7 cellular contexts compared by ENCODE assay signal in the genomic region with DNA sequence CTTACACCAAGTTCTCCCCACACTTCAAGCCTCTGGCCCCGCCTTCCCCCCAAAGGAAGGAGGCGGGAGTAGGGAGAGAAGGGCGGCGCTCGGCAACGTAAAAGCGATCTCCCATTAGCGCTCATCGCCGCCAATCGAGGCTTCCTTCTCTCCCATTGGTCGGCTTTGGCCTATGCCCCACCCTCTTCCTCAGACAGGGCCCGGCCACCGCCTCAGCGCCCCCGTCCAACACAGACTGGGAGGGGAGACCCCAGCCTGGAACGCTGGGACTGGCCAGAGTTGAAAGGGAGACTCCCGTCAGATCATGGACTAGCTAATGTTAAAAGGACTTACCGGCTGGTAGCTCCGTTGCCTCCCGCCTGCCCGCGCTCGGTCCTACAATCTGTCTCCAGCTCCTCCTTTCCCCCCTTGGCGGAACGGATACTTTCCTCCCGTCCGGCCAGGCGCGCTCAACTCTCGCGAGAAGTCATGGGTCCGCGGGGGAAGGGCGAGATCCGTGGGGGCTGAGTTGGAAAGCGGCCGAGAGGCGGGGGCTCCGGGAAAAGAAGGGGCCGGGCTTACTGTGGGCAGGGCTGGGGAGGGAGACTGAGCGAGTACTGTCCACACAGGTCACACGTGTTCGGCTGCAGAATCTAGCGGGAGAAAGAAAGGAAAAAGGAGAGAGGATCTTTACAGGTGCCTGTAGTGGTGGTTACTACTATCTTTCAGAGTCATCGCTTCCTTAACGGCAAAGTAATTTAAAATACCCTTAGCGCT. TPM values are rescaled to one million over a fixed set of nuclear protein-coding genes. Genes with fewer than 3 reads are reported as not detected.
DNase-seq lines count a peak whose midpoint lies in the region; ATAC-seq and TF ChIP-seq lines count a peak whose summit lies in the region.

A gene (minus strand): TSS at position 437 of the 756 bp plus-strand sequence. CDS start 25,382 bp downstream, outside the sequence.

- no peaks in the 10 kb centered on the region for H3K9me2 ChIP-seq in hepatocyte (replicated peaks; ENCODE audit: insufficient read depth)

- DNase-seq in NCI-H2081 (lab: John Stamatoyannopoulos, UW) (peak; percentile 97), T1000 (lab: John Stamatoyannopoulos, UW) (peak; percentile 98), astrocyte of the hippocampus (ENCODE audit: low read depth, low spot score) (peak; percentile 99), hepatocyte (ENCODE audit: low spot score) (peak; percentile 98), renal cortical epithelial cell (ENCODE audit: low read depth) (peak; percentile 92)

- peak within 1 kb of the TSS; percentile 96 for H3K27ac ChIP-seq in hepatocyte

- no peaks in the 10 kb centered on the region for H3K27me3 ChIP-seq in hepatocyte

- peak within 1 kb of the TSS; percentile 43 for H3K4me3 ChIP-seq in hepatocyte

- peak within 1 kb of the TSS; percentile 85 for H3K4me2 ChIP-seq in hepatocyte

- ATAC-seq in GM18508 (IDR thresholded peaks at IDR 0.05; ENCODE audit: insufficient read depth, unreplicated experiment): peak; percentile 90
- peak; percentile 94 for ATAC-seq in HG03025 (IDR thresholded peaks at IDR 0.05; ENCODE audit: low FRiP score, unreplicated experiment)

- peaks cover 42% of the 10 kb centered on the region for H3K79me2 ChIP-seq in hepatocyte

- H4K20me1 ChIP-seq in hepatocyte (ENCODE audit: insufficient read depth, poor library complexity, severe bottlenecking): peaks cover 3% of the 10 kb centered on the region

- peaks cover 21% of the 10 kb centered on the region for H3K4me1 ChIP-seq in hepatocyte (ENCODE audit: insufficient read depth)

- H2AFZ ChIP-seq in hepatocyte: peak within 1 kb of the TSS; percentile 43

- H3K9me3 ChIP-seq in hepatocyte (ENCODE audit: low read depth): no peaks in the 10 kb centered on the region

- no peak for TF ChIP-seq CTCF in hepatocyte (IDR thresholded peaks at IDR 0.05; ENCODE audit: poor library complexity)

- WGBS in hepatocyte (ENCODE audit: low lambda C conversion rate, missing lambda C conversion rate): 2% methylated on average over 43 of the region's 48 CpGs

- no peaks in the 10 kb centered on the region for H3K36me3 ChIP-seq in hepatocyte (replicated peaks; ENCODE audit: insufficient read depth, low read depth)

RNA-seq across cellular contexts. Expression of the gene that starts here (rescaled TPM):
- 12.6 and 17.8 TPM in 2 replicates for total RNA-seq in hepatocyte
- polyA plus RNA-seq in hepatocyte: 19.2 and 20.5 TPM in 2 replicates
- total RNA-seq in renal cortical epithelial cell: 7.3 and 12.8 TPM in 2 replicates

Comparison
In these comparisons a context has a peak if more than half of its experiments do, and no peak if none do; other contexts are left out.
1. Peak in every context shown above with its lines: DNase-seq, ATAC-seq, H3K4me3 ChIP-seq and H3K27ac ChIP-seq.